In genomic region chr7:149799397-149800168, GRCh38 we compare ENCODE assay signal across 8 cellular contexts. TPM values are rescaled to one million over a fixed set of nuclear protein-coding genes. Genes with fewer than 3 reads are reported as not detected.
DNase-seq lines count a peak whose midpoint lies in the region; ATAC-seq and TF ChIP-seq lines count a peak whose summit lies in the region.

No MANE protein-coding gene starts in this region.

- H3K27me3 Mint-ChIP-seq in activated CD8-positive, alpha-beta memory T cell treated with anti-CD3 and anti-CD28 coated beads, Interleukin-2, amount 10 ng/mL, durations not matched to agents 7 days and 5 days = no peaks in the 10 kb centered on the region

- H3K9me3 ChIP-seq in DOHH2 (ENCODE audit: control insufficient read depth, insufficient read depth, low read length) (no peaks in the 10 kb centered on the region), Karpas-422 (ENCODE audit: low read length) (no peaks in the 10 kb centered on the region), hepatocyte (ENCODE audit: low read depth) (no peaks in the 10 kb centered on the region)

- H3K4me1 Mint-ChIP-seq in activated CD8-positive, alpha-beta memory T cell treated with anti-CD3 and anti-CD28 coated beads, Interleukin-2, amount 10 ng/mL, durations not matched to agents 7 days and 5 days = no peaks in the 10 kb centered on the region

- DNase-seq in Karpas-422 = peak; percentile 84
- DNase-seq in activated CD8-positive, alpha-beta memory T cell treated with anti-CD3 and anti-CD28 coated beads, Interleukin-2, amount 10 ng/mL, durations not matched to agents 7 days and 5 days = peak; percentile 60
- DNase-seq in hepatocyte (ENCODE audit: low spot score) = peak; percentile 53
- DNase-seq in stimulated activated CD8-positive, alpha-beta memory T cell treated with anti-CD3 and anti-CD28 coated beads, Interleukin-15, amount 100 ng/mL, for 4 hours (ENCODE audit: low read depth in 2 of 2) = peak; percentile 7 to 16
- DNase-seq in NCI-H2227 treated with DMSO at 0.1 percent for 48 hours (lab: John Stamatoyannopoulos, UW) = no peak
- DNase-seq in cortex of kidney (lab: John Stamatoyannopoulos, UW) = no peak
- no peak for DNase-seq in COR-L47 (lab: John Stamatoyannopoulos, UW)

- no peaks in the 10 kb centered on the region for H3K36me3 Mint-ChIP-seq in activated CD8-positive, alpha-beta memory T cell treated with anti-CD3 and anti-CD28 coated beads, Interleukin-2, amount 10 ng/mL, durations not matched to agents 7 days and 5 days

- no peak overlapping the region for H3K4me3 Mint-ChIP-seq in activated CD8-positive, alpha-beta memory T cell treated with anti-CD3 and anti-CD28 coated beads, Interleukin-2, amount 10 ng/mL, durations not matched to agents 7 days and 5 days

- no peaks in the 10 kb centered on the region for H3K4me1 ChIP-seq in DOHH2 (ENCODE audit: control insufficient read depth, low read length)
- no peaks in the 10 kb centered on the region for H3K4me1 ChIP-seq in Karpas-422 (ENCODE audit: low read length)
- H3K4me1 ChIP-seq in hepatocyte (ENCODE audit: insufficient read depth) = no peaks in the 10 kb centered on the region

- H2AFZ ChIP-seq in Karpas-422 (ENCODE audit: low read length) = no peak overlapping the region
- H2AFZ ChIP-seq in hepatocyte = no peak overlapping the region

- H3K9me2 ChIP-seq in DOHH2 (replicated peaks; ENCODE audit: control insufficient read depth, low read length) (no peaks in the 10 kb centered on the region), Karpas-422 (replicated peaks; ENCODE audit: insufficient read depth, low read length) (no peaks in the 10 kb centered on the region), hepatocyte (replicated peaks; ENCODE audit: insufficient read depth) (no peaks in the 10 kb centered on the region)

- H3K27ac ChIP-seq in DOHH2 (ENCODE audit: low read depth, low read length) = no peak overlapping the region
- H3K27ac ChIP-seq in Karpas-422 (ENCODE audit: low read length) = no peak overlapping the region
- no peak overlapping the region for H3K27ac ChIP-seq in hepatocyte

- no peak overlapping the region for H3K9ac ChIP-seq in Karpas-422 (ENCODE audit: low read length)

- no peak overlapping the region for H3K4me3 ChIP-seq in DOHH2 (ENCODE audit: low read length)
- no peak overlapping the region for H3K4me3 ChIP-seq in Karpas-422 (ENCODE audit: low read length)
- H3K4me3 ChIP-seq in hepatocyte = no peak overlapping the region

- peak; percentile 99 for TF ChIP-seq CTCF in DOHH2 (IDR thresholded peaks at IDR 0.05; ENCODE audit: low read depth, low read length, poor library complexity, severe bottlenecking)
- TF ChIP-seq CTCF in hepatocyte (IDR thresholded peaks at IDR 0.05; ENCODE audit: poor library complexity) = peak; percentile 37

- H3K36me3 ChIP-seq in DOHH2 (ENCODE audit: control insufficient read depth, low read length) = no peaks in the 10 kb centered on the region
- H3K36me3 ChIP-seq in Karpas-422 (ENCODE audit: insufficient read depth, low read length) = no peaks in the 10 kb centered on the region
- no peaks in the 10 kb centered on the region for H3K36me3 ChIP-seq in hepatocyte (replicated peaks; ENCODE audit: insufficient read depth, low read depth)

- no peaks in the 10 kb centered on the region for H3K9me3 Mint-ChIP-seq in activated CD8-positive, alpha-beta memory T cell treated with anti-CD3 and anti-CD28 coated beads, Interleukin-2, amount 10 ng/mL, durations not matched to agents 7 days and 5 days (ENCODE audit: low read depth)

- no peaks in the 10 kb centered on the region for H3F3A ChIP-seq in DOHH2 (ENCODE audit: control insufficient read depth, insufficient read depth)

- no peak overlapping the region for H3K27ac Mint-ChIP-seq in activated CD8-positive, alpha-beta memory T cell treated with anti-CD3 and anti-CD28 coated beads, Interleukin-2, amount 10 ng/mL, durations not matched to agents 7 days and 5 days

- no peak overlapping the region for H3K4me2 ChIP-seq in DOHH2 (ENCODE audit: low read length)
- no peak overlapping the region for H3K4me2 ChIP-seq in Karpas-422 (ENCODE audit: low read depth, low read length, poor library complexity, severe bottlenecking)
- no peak overlapping the region for H3K4me2 ChIP-seq in hepatocyte

- CTCF ChIA-PET in activated CD8-positive, alpha-beta memory T cell treated with anti-CD3 and anti-CD28 coated beads, Interleukin-2, amount 10 ng/mL, durations not matched to agents 7 days and 5 days (lab: Charles Lee) = interaction anchor here (0.8 to 1.6 kb wide), 8 partner anchors 9 to 514 kb away, joined by 3 to 10 read pairs (median 3); no protein-coding TSS in a partner anchor

- ATAC-seq in activated CD8-positive, alpha-beta memory T cell treated with anti-CD3 and anti-CD28 coated beads, Interleukin-2, amount 10 ng/mL, durations not matched to agents 7 days and 5 days = peak; percentile 55

- H3K79me2 ChIP-seq in DOHH2 (ENCODE audit: control insufficient read depth, low read length) (no peaks in the 10 kb centered on the region), Karpas-422 (ENCODE audit: low read length) (no peaks in the 10 kb centered on the region), hepatocyte (no peaks in the 10 kb centered on the region)

- 71% methylated on average over 8 of the region's 8 CpGs for WGBS in hepatocyte (ENCODE audit: low lambda C conversion rate, missing lambda C conversion rate)

- H4K20me1 ChIP-seq in DOHH2 (ENCODE audit: control insufficient read depth, insufficient read depth, low read depth, low read length) (no peaks in the 10 kb centered on the region), Karpas-422 (ENCODE audit: insufficient read depth, low read depth, low read length) (no peaks in the 10 kb centered on the region), hepatocyte (ENCODE audit: insufficient read depth, poor library complexity, severe bottlenecking) (no peaks in the 10 kb centered on the region)

- H3K27me3 ChIP-seq in DOHH2 (ENCODE audit: control insufficient read depth, low read length) = no peaks in the 10 kb centered on the region
- no peaks in the 10 kb centered on the region for H3K27me3 ChIP-seq in Karpas-422 (ENCODE audit: low read length)
- no peaks in the 10 kb centered on the region for H3K27me3 ChIP-seq in hepatocyte

RNA-seq across cellular contexts. Expression of gene ZNF467, which starts 26.2 kb away (rescaled TPM):
- 0.71 TPM in 1 of 2 replicates, not detected in the other for total RNA-seq in Karpas-422 (2014; rRNA removed; shearing (Covaris generic); ENCODE audit: low replicate concordance)
- total RNA-seq in activated CD8-positive, alpha-beta memory T cell treated with anti-CD3 and anti-CD28 coated beads, Interleukin-2, amount 10 ng/mL, durations not matched to agents 7 days and 5 days = not detected
- 5.9 and 7.8 TPM in 2 replicates for total RNA-seq in hepatocyte
- polyA plus RNA-seq in hepatocyte = 15.6 and 21.9 TPM in 2 replicates

RNA-seq across cellular contexts. Expression of gene ZNF862, which starts 38.6 kb away (rescaled TPM):
- 9.2 and 12.2 TPM in 2 replicates for total RNA-seq in Karpas-422 (2014; rRNA removed; shearing (Covaris generic); ENCODE audit: low replicate concordance)
- 10 to 100 TPM; 23.1 to 24.8 TPM for total RNA-seq in activated CD8-positive, alpha-beta memory T cell treated with anti-CD3 and anti-CD28 coated beads, Interleukin-2, amount 10 ng/mL, durations not matched to agents 7 days and 5 days
- total RNA-seq in hepatocyte = 7.9 and 9.2 TPM in 2 replicates
- polyA plus RNA-seq in hepatocyte = 3.0 and 3.5 TPM in 2 replicates

Comparison
In these comparisons a context has a peak if more than half of its experiments do, and no peak if none do; other contexts are left out.
1. DNase-seq: peak in Karpas-422 (single experiment), activated CD8-positive, alpha-beta memory T cell treated with anti-CD3 and anti-CD28 coated beads, Interleukin-2, amount 10 ng/mL, durations not matched to agents 7 days and 5 days (single experiment), hepatocyte (single experiment) and stimulated activated CD8-positive, alpha-beta memory T cell treated with anti-CD3 and anti-CD28 coated beads, Interleukin-15, amount 100 ng/mL, for 4 hours (2 of 2); none in NCI-H2227 treated with DMSO at 0.1 percent for 48 hours (single experiment), cortex of kidney (single experiment) and COR-L47 (single experiment).